Comparison of ENCODE assay signal across 7 cellular contexts in genomic region chr2:134120718-134121630, GRCh38.
DNase-seq lines count a peak whose midpoint lies in the region; TF ChIP-seq lines count a peak whose summit lies in the region.

No MANE protein-coding gene starts in this region.

- DNase-seq in GM13977 (ENCODE audit: low spot score) (peak; percentile 91), NB4 (ENCODE audit: low read depth) (peak; percentile 79)
- DNase-seq in activated CD4-positive, alpha-beta T cell treated with anti-CD3 and anti-CD28 coated beads for 4 hours = peak; percentile 64 to 71
- peak in 2 of 3 donors; percentile 20 to 49 for DNase-seq in stimulated activated CD4-positive, alpha-beta T cell treated with anti-CD3 and anti-CD28 coated beads, TNF-alpha, amount 100 ng/mL, for 1 hour (ENCODE audit: low read depth in 3 of 3, low spot score in 1 of 3)

- peaks cover 60% of the 10 kb centered on the region for H3K4me1 Mint-ChIP-seq in dendritic cell treated with granulocyte-macrophage colony-stimulating factor and Interleukin-4, amounts not matched to agents 40 ng/mL and 50 ng/mL, for 4 days (ENCODE audit: low read depth)

- H3K27ac ChIP-seq in HEK293 (ENCODE audit: extremely low read depth, low read depth, low read length) = peak overlapping the region; percentile 92; the same call in 1 of the 2 replicates
- H3K27ac ChIP-seq in liver (ENCODE audit: low read depth in 1 of 2, low read length in 2 of 2) = peak overlapping the region; percentile 73 to 92

- whole genome bisulfite sequencing in liver = 2% methylated on average over 86 of the region's 86 CpGs

- peaks cover 31% of the 10 kb centered on the region for H3K36me3 Mint-ChIP-seq in dendritic cell treated with granulocyte-macrophage colony-stimulating factor and Interleukin-4, amounts not matched to agents 40 ng/mL and 50 ng/mL, for 4 days (ENCODE audit: low read depth)

- H3K27ac Mint-ChIP-seq in dendritic cell treated with granulocyte-macrophage colony-stimulating factor and Interleukin-4, amounts not matched to agents 40 ng/mL and 50 ng/mL, for 4 days = peak overlapping the region; percentile 87

- H3K4me3 ChIP-seq in HEK293 (ENCODE audit: low read depth, low read length) = peak overlapping the region; percentile 77
- H3K4me3 ChIP-seq in NB4 (ENCODE audit: low read depth, low read length) = peak overlapping the region; percentile 55
- H3K4me3 ChIP-seq in liver (ENCODE audit: low read depth in 1 of 3, low read length in 3 of 3) = peak overlapping the region; percentile 61 to 93 (median 87)

- no peak for TF ChIP-seq CTCF in GM13977 (IDR thresholded peaks at IDR 0.05; ENCODE audit: extremely low read depth, insufficient read depth, missing control alignments)
- no peak for TF ChIP-seq CTCF in HEK293 (tag by site-specific recombination; IDR thresholded peaks at IDR 0.05)
- no peak for TF ChIP-seq CTCF in NB4 (IDR thresholded peaks at IDR 0.05; ENCODE audit: low read depth, low read length)
- no peak for TF ChIP-seq CTCF in liver (IDR thresholded peaks at IDR 0.05; ENCODE audit: low read depth, low read length, missing input control)

- CTCF ChIA-PET in HEK293 (lab: Yijun Ruan, JAX) = interaction anchor here (0.5 to 4.7 kb wide), 7 partner anchors 86 to 579 kb away, joined by 3 to 53 read pairs (median 5); no protein-coding TSS in a partner anchor

- in situ Hi-C loops in GM13977 (cut with MboI; ENCODE audit: low pct_unique_long_range_greater_than_20kb, low sequenced_read_pairs, unreplicated experiment) = no loop called here

- no peaks in the 10 kb centered on the region for H3K27me3 ChIP-seq in liver (ENCODE audit: control insufficient read depth in 4 of 4, insufficient read depth in 4 of 4, low read length in 3 of 4)

- H3K4me1 ChIP-seq in HEK293 (ENCODE audit: control insufficient read depth, insufficient read depth, low read length) (peaks cover 26% of the 10 kb centered on the region), liver (ENCODE audit: control insufficient read depth in 4 of 4, insufficient read depth in 4 of 4, low read length in 3 of 4) (peaks cover 9 to 31% (median 25%) of the 10 kb centered on the region in 4 donors)

- no peak for TF ChIP-seq POLR2A in NB4 (IDR thresholded peaks at IDR 0.05; ENCODE audit: extremely low read depth, insufficient read length)

- POLR2A ChIA-PET in HEK293 (lab: Yijun Ruan, JAX) = interaction anchor here (0.6 to 1.4 kb wide), 2 partner anchors 22 to 85 kb away, joined by 3 to 8 read pairs; no protein-coding TSS in a partner anchor

- H3K4me3 Mint-ChIP-seq in dendritic cell treated with granulocyte-macrophage colony-stimulating factor and Interleukin-4, amounts not matched to agents 40 ng/mL and 50 ng/mL, for 4 days = peak overlapping the region; percentile 93

- H3K9me3 Mint-ChIP-seq in dendritic cell treated with granulocyte-macrophage colony-stimulating factor and Interleukin-4, amounts not matched to agents 40 ng/mL and 50 ng/mL, for 4 days = no peaks in the 10 kb centered on the region

- H3K36me3 ChIP-seq in HEK293 (ENCODE audit: control insufficient read depth in 2 of 2, insufficient read depth in 1 of 2, low read length in 2 of 2) = peaks cover 0 to 2% of the 10 kb centered on the region in 2 experiments; a peak in 1 of 3 replicates
- H3K36me3 ChIP-seq in liver (ENCODE audit: control insufficient read depth in 4 of 4, insufficient read depth in 3 of 4, low read depth in 1 of 4, low read length in 3 of 4) = no peaks in the 10 kb centered on the region

- H3K9me3 ChIP-seq in HEK293 (ENCODE audit: control insufficient read depth, insufficient read depth, low read depth, low read length) (no peaks in the 10 kb centered on the region), liver (ENCODE audit: control insufficient read depth in 4 of 4, low read length in 3 of 4) (no peaks in the 10 kb centered on the region)

- H3K9ac ChIP-seq in liver (ENCODE audit: low read depth in 1 of 2, low read length in 2 of 2) = peak overlapping the region; percentile 7 to 59

- TF ChIP-seq RAD21 in liver (IDR thresholded peaks at IDR 0.05) = peak in 1 of 2 donors; percentile 36

- no peaks in the 10 kb centered on the region for H3K27me3 Mint-ChIP-seq in dendritic cell treated with granulocyte-macrophage colony-stimulating factor and Interleukin-4, amounts not matched to agents 40 ng/mL and 50 ng/mL, for 4 days

- intact Hi-C loops in dendritic cell treated with granulocyte-macrophage colony-stimulating factor and Interleukin-4, amounts not matched to agents 40 ng/mL and 50 ng/mL, for 4 days (cut with micrococcal nuclease) = loop anchor here (5.0 kb wide), 1 partner anchor 36 kb away; no protein-coding TSS in a partner anchor

TF ChIP-seq in HEK293, 187 proteins besides CTCF, POLR2A, EP300 and RAD21 (continues in another document):
- peak; percentile 77; the same call in 1 of the 2 replicates for TF ChIP-seq ZBTB10 (tag by site-specific recombination; IDR thresholded peaks at IDR 0.05)
- 0 out of 2 replicates have a peak, but pooled peaks have one; percentile 13 for TF ChIP-seq KLF8 (tag by site-specific recombination; IDR thresholded peaks at IDR 0.05)
- peak; percentile 9 for TF ChIP-seq GLIS2 (tag by site-specific recombination; IDR thresholded peaks at IDR 0.05)
- TF ChIP-seq SP2 (tag by site-specific recombination; IDR thresholded peaks at IDR 0.05) = peak; percentile 39
- peak; percentile 21; the same call in 1 of the 2 replicates for TF ChIP-seq SP3 (tag by site-specific recombination; IDR thresholded peaks at IDR 0.05)

TF ChIP-seq in liver, 16 proteins besides CTCF, POLR2A, EP300 and RAD21:
- TF ChIP-seq JUND (IDR thresholded peaks at IDR 0.05) (no peak), HNF4A (conservative IDR thresholded peaks at IDR 0.05) (no peak), NR2F2 (IDR thresholded peaks at IDR 0.05) (no peak), FOXA1 (IDR thresholded peaks at IDR 0.05) (no peak), GABPA (IDR thresholded peaks at IDR 0.05 in 1 of 2, conservative IDR thresholded peaks at IDR 0.05 in 1 of 2) (no peak), YY1 (IDR thresholded peaks at IDR 0.05) (no peak), ZBTB33 (IDR thresholded peaks at IDR 0.05) (no peak), HNF4G (IDR thresholded peaks at IDR 0.05) (no peak)

Comparison
In these comparisons a context has a peak if more than half of its experiments do, and no peak if none do; other contexts are left out.
1. Peak in every context shown above with its lines: DNase-seq, H3K4me3 ChIP-seq and H3K27ac ChIP-seq.
2. DNase-seq: peak in every context shown above with its lines; median percentile 91 in GM13977; 79 in NB4; 68 in activated CD4-positive, alpha-beta T cell treated with anti-CD3 and anti-CD28 coated beads for 4 hours; 34 in stimulated activated CD4-positive, alpha-beta T cell treated with anti-CD3 and anti-CD28 coated beads, TNF-alpha, amount 100 ng/mL, for 1 hour.